ENCODE assay signal across 8 cellular contexts in the genomic region with DNA sequence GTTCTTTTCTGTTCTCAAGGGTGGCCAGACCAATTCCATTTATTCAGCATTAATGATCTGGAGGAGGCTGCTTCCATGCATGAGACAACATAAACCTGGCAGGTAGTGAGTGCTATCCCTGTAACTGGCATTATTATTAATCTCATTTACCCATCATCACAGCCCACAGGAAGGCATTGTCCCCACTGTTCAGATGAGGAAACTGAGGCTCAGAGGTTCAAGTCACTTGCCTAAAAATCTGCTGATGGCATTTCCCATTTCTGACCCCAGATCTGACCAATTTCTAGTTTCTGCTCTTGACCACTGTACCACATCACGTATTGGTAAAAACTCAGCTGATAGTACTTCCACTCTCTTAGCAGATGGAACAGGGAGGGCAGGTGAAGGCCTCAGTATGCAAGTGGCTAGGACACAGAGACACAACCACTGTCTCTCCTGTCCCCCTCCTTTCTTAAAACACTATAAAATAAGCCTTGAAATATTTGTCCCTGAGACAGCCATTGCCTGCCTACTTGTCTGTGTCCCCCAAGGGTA. TPM values are rescaled to one million over a fixed set of nuclear protein-coding genes. Genes with fewer than 3 reads are reported as not detected.
DNase-seq lines count a peak whose midpoint lies in the region; ATAC-seq, FAIRE-seq and TF ChIP-seq lines count a peak whose summit lies in the region.

No MANE protein-coding gene starts in this region.

- CTCF ChIA-PET in A549 (lab: Yijun Ruan, JAX) (interaction anchor here (1.6 to 4.7 kb wide), 2 partner anchors 14 to 50 kb away, joined by 7 to 23 read pairs; no protein-coding TSS in a partner anchor), MCF 10A (lab: Yijun Ruan, JAX) (interaction anchor here (8.1 kb wide), 1 partner anchor 49 kb away, joined by 126 read pairs; no protein-coding TSS in a partner anchor)

- H3K27me3 Mint-ChIP-seq in MCF 10A (ENCODE audit: insufficient read depth, unreplicated experiment), result no peaks in the 10 kb centered on the region

- no peaks in the 10 kb centered on the region for H3K36me3 Mint-ChIP-seq in MCF 10A (ENCODE audit: insufficient read depth, unreplicated experiment)

- peak overlapping the region; percentile 62 for H3K4me3 ChIP-seq in A549
- peak overlapping the region; percentile 42 for H3K4me3 ChIP-seq in HL-60 (replicated peaks; ENCODE audit: insufficient read depth, low read length)
- H3K4me3 ChIP-seq in muscle layer of colon (ENCODE audit: low read depth in 1 of 2, low read length in 2 of 2), result peak overlapping the region; percentile 43 to 83

- no peak for TF ChIP-seq EP300 in A549 (IDR thresholded peaks at IDR 0.05)

- no peaks in the 10 kb centered on the region for H3K9me3 Mint-ChIP-seq in MCF 10A (ENCODE audit: unreplicated experiment)

- TF ChIP-seq RAD21 in A549 (conservative IDR thresholded peaks at IDR 0.05 in 1 of 2, IDR thresholded peaks at IDR 0.05 in 1 of 2), result no peak

- no peak for DNase-seq in A549 (ENCODE audit: low read depth in 1 of 2, low spot score in 1 of 2)
- no peak for DNase-seq in HL-60 (ENCODE audit: low read depth in 1 of 2, low spot score in 1 of 2)
- DNase-seq in MCF 10A (ENCODE audit: unreplicated experiment), result no peak
- DNase-seq in stimulated activated CD8-positive, alpha-beta memory T cell treated with anti-CD3 and anti-CD28 coated beads, Interleukin-4, amount 100 ng/mL, for 48 hours, result no peak
- no peak for DNase-seq in HuH-7 (ENCODE audit: low spot score)
- DNase-seq in NK-92 treated with Interleukin-12 subunit alpha and Interleukin-12 subunit beta, amount 100 ng/mL, for 24 hours (lab: John Stamatoyannopoulos, UW), result no peak
- DNase-seq in C1 segment of cervical spinal cord (lab: John Stamatoyannopoulos, UW), result no peak

- H3K4me1 Mint-ChIP-seq in MCF 10A (ENCODE audit: insufficient read depth, unreplicated experiment), result peaks cover 38% of the 10 kb centered on the region

- TF ChIP-seq CTCF in A549 (IDR thresholded peaks at IDR 0.05) (no peak), HL-60 (IDR thresholded peaks at IDR 0.05; ENCODE audit: insufficient read depth, low read length) (no peak), MCF 10A (IDR thresholded peaks at IDR 0.05; ENCODE audit: unreplicated experiment) (no peak)

- ATAC-seq in A549, result no peak

- no peak overlapping the region for H3K9ac ChIP-seq in muscle layer of colon (ENCODE audit: low read length)

- intact Hi-C loops in MCF 10A (cut with micrococcal nuclease), result no loop called here

- WGBS in A549 (ENCODE audit: missing lambda C conversion rate), result 89% methylated on average over 1 of the region's 1 CpG

- FAIRE-seq in A549 (lab: Jason Lieb, UNC), result no peak

- H3K27me3 ChIP-seq in HL-60 (ENCODE audit: insufficient read depth, poor library complexity, severe bottlenecking), result no peaks in the 10 kb centered on the region
- H3K27me3 ChIP-seq in muscle layer of colon (ENCODE audit: control insufficient read depth in 1 of 2, insufficient read depth in 2 of 2, low read length in 2 of 2), result no peaks in the 10 kb centered on the region

- peak overlapping the region; percentile 82 for H3K4me3 Mint-ChIP-seq in MCF 10A (ENCODE audit: unreplicated experiment)

- peak overlapping the region; percentile 89 for H3K27ac Mint-ChIP-seq in MCF 10A (ENCODE audit: low read depth, unreplicated experiment)

- H3K4me1 ChIP-seq in A549 (peaks cover 20% of the 10 kb centered on the region; the same call in 2 of the 3 replicates), muscle layer of colon (ENCODE audit: insufficient read depth, low read length) (peaks cover 16% of the 10 kb centered on the region)

- BruUV-seq in MCF 10A (replicated peaks; lab: Mats Ljungman, UMichigan), result no TSS peak

- POLR2A ChIA-PET in A549 (lab: Yijun Ruan, JAX) (interaction anchor here (1.0 kb wide), 1 partner anchor 84 kb away, joined by 5 read pairs; a partner anchor contains a TSS), MCF 10A (lab: Yijun Ruan, JAX) (interaction anchor here (0.7 to 6.1 kb wide), 5 partner anchors 9 to 84 kb away, joined by 3 to 43 read pairs (median 8); a partner anchor contains a TSS)

- H3K9me3 ChIP-seq in A549, result no peaks in the 10 kb centered on the region
- no peaks in the 10 kb centered on the region for H3K9me3 ChIP-seq in muscle layer of colon (ENCODE audit: low read length)

- no peaks in the 10 kb centered on the region for H3K36me3 ChIP-seq in muscle layer of colon (ENCODE audit: insufficient read depth, low read length)

- no peak for TF ChIP-seq POLR2A in A549 (IDR thresholded peaks at IDR 0.05; ENCODE audit: low read length)

- H3K27ac ChIP-seq in A549 (peak overlapping the region; percentile 54 to 77; a peak in 5 of 6 replicates), HL-60 (replicated peaks) (peak overlapping the region; percentile 54), muscle layer of colon (ENCODE audit: low read depth, low read length) (no peak overlapping the region)

- H3K4me2 ChIP-seq in A549, result peak overlapping the region; percentile 88

TF ChIP-seq in A549, 52 proteins besides CTCF, POLR2A, EP300 and RAD21:
- TF ChIP-seq, protein P1, sequence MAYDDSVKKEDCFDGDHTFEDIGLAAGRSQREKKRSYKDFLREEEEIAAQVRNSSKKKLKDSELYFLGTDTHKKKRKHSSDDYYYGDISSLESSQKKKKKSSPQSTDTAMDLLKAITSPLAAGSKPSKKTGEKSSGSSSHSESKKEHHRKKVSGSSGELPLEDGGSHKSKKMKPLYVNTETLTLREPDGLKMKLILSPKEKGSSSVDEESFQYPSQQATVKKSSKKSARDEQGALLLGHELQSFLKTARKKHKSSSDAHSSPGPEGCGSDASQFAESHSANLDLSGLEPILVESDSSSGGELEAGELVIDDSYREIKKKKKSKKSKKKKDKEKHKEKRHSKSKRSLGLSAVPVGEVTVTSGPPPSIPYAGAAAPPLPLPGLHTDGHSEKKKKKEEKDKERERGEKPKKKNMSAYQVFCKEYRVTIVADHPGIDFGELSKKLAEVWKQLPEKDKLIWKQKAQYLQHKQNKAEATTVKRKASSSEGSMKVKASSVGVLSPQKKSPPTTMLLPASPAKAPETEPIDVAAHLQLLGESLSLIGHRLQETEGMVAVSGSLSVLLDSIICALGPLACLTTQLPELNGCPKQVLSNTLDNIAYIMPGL (CRISPR knock-in tag; IDR thresholded peaks at IDR 0.05; ENCODE audit: borderline replicate concordance), result no peak
- TF ChIP-seq FOXS1 (CRISPR knock-in tag; IDR thresholded peaks at IDR 0.05) (no peak), ZFP36 (IDR thresholded peaks at IDR 0.05; ENCODE audit: borderline replicate concordance, partially characterized antibody) (no peak), CHD2 (IDR thresholded peaks at IDR 0.05; ENCODE audit: low read length, partially characterized antibody) (no peak)
TF ChIP-seq in A549: peak in this region for 0.

RNA-seq across cellular contexts. Expression of a gene that starts 36.1 kb away (rescaled TPM):
- polyA plus RNA-seq in A549 (2011; rRNA removed) (3.2 and 3.8 TPM in 2 replicates), A549 (2017; fragmentation: RNase III; extraction: RNeasy Plus Mini Kit Qiagen cat#74134 plus additional on column Dnase treatment) (0.58 to 1.6 TPM (median 1.3 TPM) in 3 replicates)
- 0.29 and 0.35 TPM in 2 replicates for polyA plus RNA-seq in A549 (2012; cell fraction: cytosol; rRNA removed)
- 1.1 and 1.4 TPM in 2 replicates for polyA plus RNA-seq in A549 (2012; cell fraction: nucleus; rRNA removed)
- polyA minus RNA-seq in A549 (2011; rRNA and poly(A)+ RNA removed), result 9.1 and 12.6 TPM in 2 replicates
- 4.7 and 4.9 TPM in 2 replicates for total RNA-seq in MCF 10A (2022)
